Comparison of ENCODE assay signal across 13 cellular contexts in the genomic region with DNA sequence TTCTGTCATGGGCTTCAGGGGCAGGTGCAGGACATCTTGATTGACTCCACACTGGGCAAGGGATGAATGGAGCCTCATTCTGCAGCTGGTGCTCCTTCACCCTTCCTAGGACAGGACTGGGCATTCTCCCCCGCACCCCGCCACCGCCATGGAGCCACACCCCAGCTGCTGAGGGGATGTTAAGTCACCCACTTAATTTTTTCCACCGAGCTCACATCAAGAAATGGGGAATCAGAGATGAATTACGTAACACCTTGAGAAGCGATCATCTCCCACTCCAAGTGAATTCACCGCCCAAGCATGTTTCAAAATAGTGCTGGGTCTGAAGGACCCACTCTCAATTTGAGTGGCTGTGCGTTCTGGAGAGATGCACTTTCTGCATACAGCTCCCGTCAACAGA.
DNase-seq lines count a peak whose midpoint lies in the region; ATAC-seq, FAIRE-seq and TF ChIP-seq lines count a peak whose summit lies in the region.
"Had no signal": no experiment of that assay in that cellular context is flagged by ENCODE, and none has a peak within 500 bp of the region (broad histone marks: within the 10 kb centered on the region; RNA-seq: fewer than 3 reads in every experiment).

No MANE protein-coding gene starts in this region.

- no peak overlapping the region for H2AFZ ChIP-seq in osteoblast (ENCODE audit: low read length)

- H3K79me2 ChIP-seq in osteoblast (ENCODE audit: insufficient read depth, low read length): no peaks in the 10 kb centered on the region

- no peak for ATAC-seq in HG02973 (IDR thresholded peaks at IDR 0.05; ENCODE audit: unreplicated experiment)
- ATAC-seq: GM12878, K562 had no signal

- no peak overlapping the region for H3K4me3 ChIP-seq in bronchial epithelial cell (ENCODE audit: low read depth, low read length)
- no peak overlapping the region for H3K4me3 ChIP-seq in osteoblast (ENCODE audit: insufficient read depth, low read length)
- H3K4me3 ChIP-seq: BLaER1 treated with 17β-estradiol and CSF1 and Interleukin-3, amounts not matched to agents 10 nM and 100 nM; GM12878; K562 had no signal

- H4K20me1 ChIP-seq in osteoblast (ENCODE audit: insufficient read depth, low read length): no peaks in the 10 kb centered on the region
- H4K20me1 ChIP-seq: BLaER1 treated with 17β-estradiol and CSF1 and Interleukin-3, amounts not matched to agents 10 nM and 100 nM had no signal

- FAIRE-seq in bronchial epithelial cell (lab: Jason Lieb, UNC): peak; percentile 72
- FAIRE-seq: GM12878, GM18507, H54, K562 had no signal

- H3K9me3 ChIP-seq in osteoblast (ENCODE audit: low read depth, low read length): no peaks in the 10 kb centered on the region
- H3K9me3 ChIP-seq: BLaER1 treated with 17β-estradiol and CSF1 and Interleukin-3, amounts not matched to agents 10 nM and 100 nM had no signal

- no peak for TF ChIP-seq CTCF in bronchial epithelial cell (IDR thresholded peaks at IDR 0.05; ENCODE audit: insufficient read depth, low read length, severe bottlenecking)
- no peak for TF ChIP-seq CTCF in osteoblast (IDR thresholded peaks at IDR 0.05; ENCODE audit: extremely low read depth, low read depth, low read length)

- no peak overlapping the region for H3K4me2 ChIP-seq in osteoblast (ENCODE audit: insufficient read depth, low read length)
- H3K4me2 ChIP-seq: BLaER1 treated with 17β-estradiol and CSF1 and Interleukin-3, amounts not matched to agents 10 nM and 100 nM had no signal

- DNase-seq in DMS79 (lab: John Stamatoyannopoulos, UW) (peak; percentile 94), DMS79 treated with DMSO at 0.1 percent for 48 hours (lab: John Stamatoyannopoulos, UW) (peak; percentile 96), bronchial epithelial cell (ENCODE audit: low read depth) (no peak), osteoblast (ENCODE audit: insufficient read length, low spot score, missing footprints) (peak; percentile 38), HCEC 1CT (no peak)
- DNase-seq: CD4-positive, CD25-positive, alpha-beta regulatory T cell; DMS53 had no signal

- H3K27me3 ChIP-seq in bronchial epithelial cell (ENCODE audit: control insufficient read depth, insufficient read depth, low read length): no peaks in the 10 kb centered on the region
- H3K27me3 ChIP-seq in osteoblast (ENCODE audit: insufficient read depth, low read length): no peaks in the 10 kb centered on the region
- H3K27me3 ChIP-seq: BLaER1 treated with 17β-estradiol and CSF1 and Interleukin-3, amounts not matched to agents 10 nM and 100 nM had no signal

- H3K36me3 ChIP-seq in bronchial epithelial cell (ENCODE audit: control insufficient read depth, insufficient read depth, low read length): no peaks in the 10 kb centered on the region
- peaks cover 3% of the 10 kb centered on the region for H3K36me3 ChIP-seq in osteoblast (ENCODE audit: insufficient read depth, low read length)
- H3K36me3 ChIP-seq: BLaER1 treated with 17β-estradiol and CSF1 and Interleukin-3, amounts not matched to agents 10 nM and 100 nM had no signal

- no peak overlapping the region for H3K27ac ChIP-seq in osteoblast (ENCODE audit: low read depth, low read length)
- H3K27ac ChIP-seq: BLaER1 treated with 17β-estradiol and CSF1 and Interleukin-3, amounts not matched to agents 10 nM and 100 nM had no signal

- peaks cover 4% of the 10 kb centered on the region for H3K4me1 ChIP-seq in osteoblast (ENCODE audit: insufficient read depth, low read length)
- H3K4me1 ChIP-seq: BLaER1 treated with 17β-estradiol and CSF1 and Interleukin-3, amounts not matched to agents 10 nM and 100 nM had no signal

Comparison
In these comparisons a context has a peak if more than half of its experiments do, and no peak if none do; other contexts are left out.
1. DNase-seq: peak in DMS79 (single experiment), DMS79 treated with DMSO at 0.1 percent for 48 hours (single experiment) and osteoblast (single experiment); none in bronchial epithelial cell (single experiment) and HCEC 1CT (single experiment).